Comparison of ENCODE assay signal across 10 cellular contexts in the genomic region with DNA sequence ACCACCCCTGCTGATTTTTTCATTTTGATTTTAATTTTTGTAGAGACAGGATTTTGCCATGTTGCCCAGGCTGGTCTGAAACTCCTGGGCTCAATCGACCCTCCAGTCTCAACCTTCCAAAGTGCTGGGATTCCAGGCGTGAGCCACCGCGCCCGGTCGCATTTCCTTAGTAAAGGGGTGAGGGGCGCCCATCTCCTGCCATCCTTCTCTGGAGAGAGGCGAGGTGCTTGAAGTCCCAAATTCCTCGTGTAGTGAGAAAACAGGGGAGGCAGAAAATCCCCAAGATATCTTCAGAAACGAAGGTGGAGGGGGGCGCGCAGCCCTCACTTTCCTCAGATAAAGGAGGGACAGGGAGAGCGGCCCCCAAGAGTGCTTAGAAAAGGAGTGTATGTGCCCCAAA. TPM values are rescaled to one million over a fixed set of nuclear protein-coding genes. Genes with fewer than 3 reads are reported as not detected.
A peak's percentile ranks its signal among the peaks of the same experiment; 100 is the strongest.
DNase-seq lines count a peak whose midpoint lies in the region; ATAC-seq, FAIRE-seq and TF ChIP-seq lines count a peak whose summit lies in the region.
"Had no signal": no experiment of that assay in that cellular context is flagged by ENCODE, and none has a peak within 500 bp of the region (broad histone marks: within the 10 kb centered on the region; RNA-seq: fewer than 3 reads in every experiment).

No MANE protein-coding gene starts in this region.

- TF ChIP-seq CTCF in keratinocyte (optimal IDR thresholded peaks at IDR 0.05 in 1 of 3, IDR thresholded peaks at IDR 0.05 in 1 of 3, conservative IDR thresholded peaks at IDR 0.05 in 1 of 3; ENCODE audit: extremely low read depth in 1 of 3, insufficient read depth in 2 of 3, low read length in 3 of 3) = no peak

- H3K9me3 ChIP-seq in adipocyte (ENCODE audit: control insufficient read depth, low read length) (no peaks in the 10 kb centered on the region), keratinocyte (ENCODE audit: control insufficient read depth, low read depth, low read length) (no peaks in the 10 kb centered on the region), subcutaneous abdominal adipose tissue (ENCODE audit: control insufficient read depth in 5 of 5, low read length in 5 of 5) (no peaks in the 10 kb centered on the region)
- H3K9me3 ChIP-seq: prostate gland had no signal

- no peaks in the 10 kb centered on the region for H3K27me3 Mint-ChIP-seq in activated CD4-positive, alpha-beta T cell treated with anti-CD3 and anti-CD28 coated beads, Interleukin-2, amount 10 ng/mL, durations not matched to agents 24 days and 14 days

- peaks cover 28% of the 10 kb centered on the region for H3K4me1 ChIP-seq in adipocyte (ENCODE audit: control insufficient read depth, insufficient read depth, low read length)
- peaks cover 35% of the 10 kb centered on the region for H3K4me1 ChIP-seq in keratinocyte (ENCODE audit: control insufficient read depth, extremely low read depth, insufficient read depth, low read length)
- H3K4me1 ChIP-seq in subcutaneous abdominal adipose tissue (ENCODE audit: control insufficient read depth in 5 of 5, insufficient read depth in 5 of 5, low read length in 5 of 5) = peaks cover 5 to 44% (median 35%) of the 10 kb centered on the region in 5 donors

- ATAC-seq in HG03469 (IDR thresholded peaks at IDR 0.05; ENCODE audit: unreplicated experiment) = no peak

- no peaks in the 10 kb centered on the region for H3K9me3 Mint-ChIP-seq in activated CD4-positive, alpha-beta T cell treated with anti-CD3 and anti-CD28 coated beads, Interleukin-2, amount 10 ng/mL, durations not matched to agents 24 days and 14 days

- H3K36me3 Mint-ChIP-seq in activated CD4-positive, alpha-beta T cell treated with anti-CD3 and anti-CD28 coated beads, Interleukin-2, amount 10 ng/mL, durations not matched to agents 24 days and 14 days (ENCODE audit: low read depth) = peaks cover 6% of the 10 kb centered on the region

- H3K9me1 ChIP-seq in keratinocyte (ENCODE audit: control insufficient read depth, extremely low read depth, insufficient read depth, low read length) = peaks cover 3% of the 10 kb centered on the region

- H3K79me2 ChIP-seq in keratinocyte (ENCODE audit: control insufficient read depth, insufficient read depth, low read length) = peaks cover 33% of the 10 kb centered on the region

- DNase-seq in activated CD4-positive, alpha-beta T cell treated with anti-CD3 and anti-CD28 coated beads, Interleukin-2, amount 10 ng/mL, durations not matched to agents 24 days and 14 days = no peak
- DNase-seq in activated CD4-positive, alpha-beta T cell treated with anti-CD3 and anti-CD28 coated beads, Interleukin-2, amount 50 U/mL, for 4 hours = no peak
- no peak for DNase-seq in adipocyte (ENCODE audit: low read depth)
- no peak for DNase-seq in keratinocyte (ENCODE audit: low read depth, low spot score)
- no peak for DNase-seq in NOMO-1 (lab: John Stamatoyannopoulos, UW; ENCODE audit: unreplicated experiment in 2 of 2)
- DNase-seq in activated gamma-delta T cell treated with Interleukin-2 at 50 U/mL for 16 hours = no peak
- DNase-seq: NCI-H2227 treated with DMSO at 0.1 percent for 48 hours had no signal

- H3K9ac ChIP-seq in adipocyte (ENCODE audit: low read length) (peak overlapping the region; percentile 93), keratinocyte (ENCODE audit: control insufficient read depth, extremely low read depth, insufficient read depth, low read length) (peak overlapping the region; percentile 82), subcutaneous abdominal adipose tissue (ENCODE audit: low read length in 5 of 5) (peak overlapping the region in 4 of 5 donors; percentile 83 to 95 (median 90))

- intact Hi-C loops in activated CD4-positive, alpha-beta T cell treated with anti-CD3 and anti-CD28 coated beads, Interleukin-2, amount 10 ng/mL, durations not matched to agents 24 days and 14 days (cut with micrococcal nuclease) = loop anchor here (2.0 kb wide), 1 partner anchor 20 kb away; no protein-coding TSS in a partner anchor

- H2AFZ ChIP-seq in keratinocyte (ENCODE audit: control insufficient read depth, low read length) = no peak overlapping the region

- H3K36me3 ChIP-seq in adipocyte (ENCODE audit: control insufficient read depth, insufficient read depth, low read length, severe bottlenecking) (no peaks in the 10 kb centered on the region), keratinocyte (ENCODE audit: control insufficient read depth in 2 of 2, extremely low read depth in 1 of 2, insufficient read depth in 2 of 2, low read length in 2 of 2) (no peaks in the 10 kb centered on the region), subcutaneous abdominal adipose tissue (ENCODE audit: control insufficient read depth in 5 of 5, insufficient read depth in 5 of 5, low read length in 5 of 5) (no peaks in the 10 kb centered on the region)
- H3K36me3 ChIP-seq: prostate gland had no signal

- H3K27ac Mint-ChIP-seq in activated CD4-positive, alpha-beta T cell treated with anti-CD3 and anti-CD28 coated beads, Interleukin-2, amount 10 ng/mL, durations not matched to agents 24 days and 14 days = no peak overlapping the region

- H3K4me3 ChIP-seq in adipocyte (ENCODE audit: low read length) (peak overlapping the region; percentile 83), keratinocyte (ENCODE audit: control insufficient read depth in 2 of 3, extremely low read depth in 1 of 3, insufficient read depth in 2 of 3, low read depth in 1 of 3, low read length in 3 of 3) (peak overlapping the region; percentile 56 to 74 (median 71)), subcutaneous abdominal adipose tissue (ENCODE audit: low read depth in 1 of 5, low read length in 5 of 5) (peak overlapping the region; percentile 61 to 77 (median 67))

- no peak for FAIRE-seq in keratinocyte (lab: Jason Lieb, UNC)

- peak overlapping the region; percentile 85 for H3K4me3 Mint-ChIP-seq in activated CD4-positive, alpha-beta T cell treated with anti-CD3 and anti-CD28 coated beads, Interleukin-2, amount 10 ng/mL, durations not matched to agents 24 days and 14 days

- H3K27me3 ChIP-seq in adipocyte (replicated peaks; ENCODE audit: control insufficient read depth, insufficient read depth, low read length) (no peaks in the 10 kb centered on the region), keratinocyte (ENCODE audit: control insufficient read depth, extremely low read depth, insufficient read depth, low read length) (no peaks in the 10 kb centered on the region), subcutaneous abdominal adipose tissue (ENCODE audit: control insufficient read depth in 5 of 5, insufficient read depth in 4 of 5, low read length in 5 of 5) (peaks cover 0 to 2% (median 0%) of the 10 kb centered on the region in 5 donors)

- peak overlapping the region; percentile 94 for H3K4me2 ChIP-seq in keratinocyte (ENCODE audit: control insufficient read depth, extremely low read depth, insufficient read depth, low read depth, low read length)

- peaks cover 32% of the 10 kb centered on the region for H3K4me1 Mint-ChIP-seq in activated CD4-positive, alpha-beta T cell treated with anti-CD3 and anti-CD28 coated beads, Interleukin-2, amount 10 ng/mL, durations not matched to agents 24 days and 14 days

- dilution Hi-C loops in keratinocyte (cut with MboI; ENCODE audit: extremely low pct_ligation_motif_present, low sequenced_read_pairs) = no loop called here

- H4K20me1 ChIP-seq in keratinocyte (ENCODE audit: control insufficient read depth, extremely low read depth, insufficient read depth, low read length) = no peaks in the 10 kb centered on the region

- peak overlapping the region; percentile 68 for H3K27ac ChIP-seq in keratinocyte (ENCODE audit: control insufficient read depth, insufficient read depth, low read length)
- no peak overlapping the region for H3K27ac ChIP-seq in subcutaneous abdominal adipose tissue (ENCODE audit: low read depth, low read length)

RNA-seq across cellular contexts. Expression of a gene that starts 21.0 kb away (rescaled TPM):
- 134 and 135 TPM in 2 replicates for total RNA-seq in activated CD4-positive, alpha-beta T cell treated with anti-CD3 and anti-CD28 coated beads, Interleukin-2, amount 10 ng/mL, durations not matched to agents 24 days and 14 days
- polyA plus RNA-seq in keratinocyte = 14.6 to 81.0 TPM (median 28.4 TPM) in 3 replicates
- 71.6 TPM for polyA plus RNA-seq in keratinocyte (2011; ENCODE audit: low read depth)
- polyA plus RNA-seq in keratinocyte (2011; cell fraction: cytosol; rRNA removed) = 26.1 and 55.1 TPM in 2 replicates
- polyA plus RNA-seq in keratinocyte (2011; cell fraction: nucleus; rRNA removed) = 33.4 and 37.0 TPM in 2 replicates
- 33.8 and 64.9 TPM in 2 replicates for polyA plus RNA-seq in keratinocyte (2012; ENCODE audit: low replicate concordance)
- polyA minus RNA-seq in keratinocyte = 10.3 to 40.8 TPM (median 17.9 TPM) in 3 replicates
- polyA minus RNA-seq in keratinocyte (2011; cell fraction: cytosol; rRNA and poly(A)+ RNA removed) = 76.4 TPM
- 22.9 and 25.1 TPM in 2 replicates for polyA minus RNA-seq in keratinocyte (2011; cell fraction: nucleus; rRNA and poly(A)+ RNA removed)
